17 cellular contexts compared by ENCODE assay signal in genomic region chr7:21367081-21367480, GRCh38.
DNase-seq lines count a peak whose midpoint lies in the region; ATAC-seq and TF ChIP-seq lines count a peak whose summit lies in the region.
"Had no signal": no experiment of that assay in that cellular context is flagged by ENCODE, and none has a peak within 500 bp of the region (broad histone marks: within the 10 kb centered on the region; RNA-seq: fewer than 3 reads in every experiment).

No MANE protein-coding gene starts in this region.

- no peak for ATAC-seq in GM18520 (IDR thresholded peaks at IDR 0.05; ENCODE audit: unreplicated experiment)
- no peak for ATAC-seq in GM18873 (IDR thresholded peaks at IDR 0.05; ENCODE audit: low FRiP score, unreplicated experiment)
- ATAC-seq: left cardiac atrium had no signal

- H3K4me2 ChIP-seq in BLaER1: peak overlapping the region; percentile 21; the same call in 1 of the 2 replicates

- WGBS in prostate gland: 35% methylated on average over 3 of the region's 3 CpGs

- H3K27ac ChIP-seq in BLaER1 (no peak overlapping the region), VCaP (peak overlapping the region; percentile 71), prostate gland (peak overlapping the region in 1 of 2 donors; percentile 53)
- H3K27ac ChIP-seq: ascending aorta, SK-N-MC, spleen had no signal

- no peak for TF ChIP-seq POLR2A in prostate gland (IDR thresholded peaks at IDR 0.05)

- H3K9me3 ChIP-seq in BLaER1: no peaks in the 10 kb centered on the region
- no peaks in the 10 kb centered on the region for H3K9me3 ChIP-seq in prostate gland
- H3K9me3 ChIP-seq: ascending aorta, spleen, stomach had no signal

- H3K27me3 ChIP-seq in BLaER1 (no peaks in the 10 kb centered on the region), prostate gland (replicated peaks; ENCODE audit: insufficient read depth) (no peaks in the 10 kb centered on the region)
- H3K27me3 ChIP-seq: ascending aorta, spleen, stomach had no signal

- no peaks in the 10 kb centered on the region for H4K20me1 ChIP-seq in BLaER1

- no peak overlapping the region for H3K9ac ChIP-seq in BLaER1

- TF ChIP-seq CTCF in VCaP (conservative IDR thresholded peaks at IDR 0.05) (no peak), prostate gland (IDR thresholded peaks at IDR 0.05) (no peak)

- H3K36me3 ChIP-seq in BLaER1 (no peaks in the 10 kb centered on the region), prostate gland (no peaks in the 10 kb centered on the region)
- H3K36me3 ChIP-seq: ascending aorta, spleen, stomach had no signal

- no peak overlapping the region for H3K4me3 ChIP-seq in BLaER1
- no peak overlapping the region for H3K4me3 ChIP-seq in prostate gland
- H3K4me3 ChIP-seq: ascending aorta, SK-N-MC, spleen, stomach had no signal

- intact Hi-C loops in prostate gland (cut with DNase I): no loop called here

- DNase-seq in DMS53 (lab: John Stamatoyannopoulos, UW) (peak; percentile 98), NCI-H2196 (lab: John Stamatoyannopoulos, UW; ENCODE audit: unreplicated experiment) (peak; percentile 48), NCI-H446 (lab: John Stamatoyannopoulos, UW) (no peak), prostate gland (ENCODE audit: low spot score) (no peak)
- DNase-seq: activated gamma-delta T cell, HCEC 1CT, left cardiac atrium, NCI-H1694 treated with DMSO at 0.1 percent for 48 hours, posterior cingulate gyrus, spleen, stomach had no signal

- peaks cover 6% of the 10 kb centered on the region; the same call in 1 of the 2 replicates for H3K4me1 ChIP-seq in BLaER1
- H3K4me1 ChIP-seq in prostate gland (replicated peaks): peaks cover 2% of the 10 kb centered on the region
- H3K4me1 ChIP-seq: ascending aorta, spleen had no signal

Comparison
In these comparisons a context has a peak if more than half of its experiments do, and no peak if none do; other contexts are left out.
1. DNase-seq: peak in DMS53 (single experiment) and NCI-H2196 (single experiment); none in NCI-H446 (0 of 2) and prostate gland (single experiment).